36 cellular contexts compared by ENCODE assay signal in the genomic region with DNA sequence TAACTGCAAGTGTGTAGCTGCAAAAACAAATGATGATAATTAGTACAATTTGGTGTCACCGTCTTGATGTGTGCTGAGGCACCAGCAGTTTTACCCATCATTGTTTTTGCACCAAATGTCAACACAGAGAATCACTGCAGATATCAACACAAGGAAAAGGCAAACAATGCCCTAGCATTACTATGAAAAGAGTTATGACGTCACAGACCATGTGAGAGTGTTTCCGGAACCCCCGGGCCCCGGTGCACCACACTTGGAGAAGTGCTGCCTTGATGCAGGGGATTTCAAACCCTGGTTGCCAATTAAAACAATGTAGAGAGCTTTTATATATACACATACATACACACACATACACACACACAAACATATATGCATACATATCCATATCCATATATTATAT.
"Had no signal": no experiment of that assay in that cellular context is flagged by ENCODE, and none has a peak within 500 bp of the region (broad histone marks: within the 10 kb centered on the region; RNA-seq: fewer than 3 reads in every experiment).

No MANE protein-coding gene starts in this region.

- H3K9me3 ChIP-seq: Peyer's patch had no signal

- H3K9me3 Mint-ChIP-seq: activated CD4-positive, alpha-beta memory T cell treated with anti-CD3 and anti-CD28 coated beads, Interleukin-2, amount 10 ng/mL, durations not matched to agents 7 days and 5 days; activated naive CD4-positive, alpha-beta T cell treated with anti-CD3 and anti-CD28 coated beads, Interleukin-2, amount 10 ng/mL, durations not matched to agents 7 days and 5 days; activated naive CD8-positive, alpha-beta T cell treated with anti-CD3 and anti-CD28 coated beads, Interleukin-2, amount 50 U/mL, for 24 hours had no signal

- ATAC-seq: activated CD8-positive, alpha-beta memory T cell treated with anti-CD3 and anti-CD28 coated beads, Interleukin-2, amount 10 ng/mL, durations not matched to agents 7 days and 5 days; activated naive CD8-positive, alpha-beta T cell treated with anti-CD3 and anti-CD28 coated beads, Interleukin-2, amount 50 U/mL, for 24 hours; PC-3 had no signal

- H3K9ac ChIP-seq: KMS-11 had no signal

- H3K4me3 Mint-ChIP-seq: activated CD4-positive, alpha-beta memory T cell treated with anti-CD3 and anti-CD28 coated beads, Interleukin-2, amount 10 ng/mL, durations not matched to agents 7 days and 5 days; activated CD8-positive, alpha-beta memory T cell treated with anti-CD3 and anti-CD28 coated beads, Interleukin-2, amount 10 ng/mL, durations not matched to agents 7 days and 5 days; activated naive CD4-positive, alpha-beta T cell treated with anti-CD3 and anti-CD28 coated beads, Interleukin-2, amount 10 ng/mL, durations not matched to agents 7 days and 5 days; activated naive CD8-positive, alpha-beta T cell; activated naive CD8-positive, alpha-beta T cell treated with anti-CD3 and anti-CD28 coated beads, Interleukin-2, amount 50 U/mL, for 24 hours; brain had no signal

- H3K36me3 Mint-ChIP-seq: activated CD8-positive, alpha-beta memory T cell treated with anti-CD3 and anti-CD28 coated beads, Interleukin-2, amount 10 ng/mL, durations not matched to agents 7 days and 5 days; activated naive CD4-positive, alpha-beta T cell treated with anti-CD3 and anti-CD28 coated beads, Interleukin-2, amount 10 ng/mL, durations not matched to agents 7 days and 5 days; brain had no signal

- H3K36me3 ChIP-seq: Peyer's patch, WERI-Rb-1 had no signal

- H3K27ac ChIP-seq: KMS-11, Peyer's patch, SK-N-MC, WERI-Rb-1 had no signal

- FAIRE-seq: bronchial epithelial cell, colon had no signal

- H3K27me3 ChIP-seq: Peyer's patch had no signal

- H3K4me1 ChIP-seq: Peyer's patch had no signal

- DNase-seq: activated CD4-positive, alpha-beta memory T cell treated with anti-CD3 and anti-CD28 coated beads, Interleukin-2, amount 10 ng/mL, durations not matched to agents 7 days and 5 days; activated CD4-positive, alpha-beta T cell treated with anti-CD3 and anti-CD28 coated beads for 1 hour; activated CD4-positive, alpha-beta T cell treated with anti-CD3 and anti-CD28 coated beads for 48 hours; activated CD4-positive, CD25-positive, alpha-beta regulatory T cell; activated CD8-positive, alpha-beta memory T cell treated with anti-CD3 and anti-CD28 coated beads for 24 hours; activated CD8-positive, alpha-beta memory T cell treated with anti-CD3 and anti-CD28 coated beads, Interleukin-2, amount 10 ng/mL, durations not matched to agents 7 days and 5 days; activated CD8-positive, alpha-beta memory T cell treated with anti-CD3 and anti-CD28 coated beads, Interleukin-2, amount 50 U/mL, for 48 hours; activated effector memory CD4-positive, alpha-beta T cell treated with Interleukin-2 at 50 U/mL for 16 hours; activated naive CD4-positive, alpha-beta T cell treated with anti-CD3 and anti-CD28 coated beads, Interleukin-2, amount 10 ng/mL, durations not matched to agents 7 days and 5 days; activated naive CD8-positive, alpha-beta T cell treated with anti-CD3 and anti-CD28 coated beads, Interleukin-2, amount 50 U/mL, for 24 hours; activated T-cell treated with anti-CD3 and anti-CD28 coated beads, Interleukin-2, amount 50 U/mL, for 48 hours; anterior cingulate cortex; caudate nucleus; cerebellar nuclear complex; MM.1S; MV-4-11; NCI-H1092; NCI-H1436 treated with DMSO at 0.1 percent for 48 hours; NCI-H1930; NCI-H2171 treated with DMSO at 0.1 percent for 48 hours; NCI-H2227 treated with DMSO at 0.1 percent for 48 hours; NCI-H446; NCI-H510A treated with DMSO at 0.1 percent for 48 hours; NCI-H526 treated with DMSO at 0.1 percent for 48 hours; NK-92 treated with Interleukin-12 subunit alpha and Interleukin-12 subunit beta, amount 100 ng/mL, for 24 hours; PC-3; Peyer's patch; RPMI8226; T1000; WERI-Rb-1 had no signal

- H3K27ac Mint-ChIP-seq: activated CD4-positive, alpha-beta memory T cell treated with anti-CD3 and anti-CD28 coated beads, Interleukin-2, amount 10 ng/mL, durations not matched to agents 7 days and 5 days; activated CD8-positive, alpha-beta memory T cell treated with anti-CD3 and anti-CD28 coated beads, Interleukin-2, amount 10 ng/mL, durations not matched to agents 7 days and 5 days; activated naive CD4-positive, alpha-beta T cell treated with anti-CD3 and anti-CD28 coated beads, Interleukin-2, amount 10 ng/mL, durations not matched to agents 7 days and 5 days; activated naive CD8-positive, alpha-beta T cell; activated naive CD8-positive, alpha-beta T cell treated with anti-CD3 and anti-CD28 coated beads, Interleukin-2, amount 50 U/mL, for 24 hours; brain had no signal

- H3K4me3 ChIP-seq: Peyer's patch, SK-N-MC had no signal

- H3K4me2 ChIP-seq: KMS-11 had no signal
